ENCODE assay signal across 8 cellular contexts in the genomic region with DNA sequence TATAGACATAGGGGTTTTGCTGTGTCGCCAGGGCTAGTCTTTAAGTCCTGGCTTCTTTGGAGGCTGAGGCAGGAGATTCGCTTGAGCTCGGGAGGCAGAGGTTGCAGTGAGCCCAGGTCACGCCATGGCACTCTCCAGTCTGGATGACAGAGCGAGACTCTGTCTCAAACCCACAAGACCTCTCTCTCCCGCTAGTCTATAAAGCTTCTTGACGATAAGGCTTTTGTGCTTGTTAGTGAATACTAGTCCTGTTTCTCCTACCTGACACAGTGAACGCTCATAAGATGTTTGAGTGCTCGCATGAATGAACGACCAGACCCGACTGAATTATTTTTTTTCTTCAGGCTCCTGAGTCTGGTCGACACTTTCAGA. TPM values are rescaled to one million over a fixed set of nuclear protein-coding genes. Genes with fewer than 3 reads are reported as not detected.
DNase-seq lines count a peak whose midpoint lies in the region; ATAC-seq and TF ChIP-seq lines count a peak whose summit lies in the region.

No MANE protein-coding gene starts in this region.

- peaks cover 9% of the 10 kb centered on the region for H3K36me3 Mint-ChIP-seq in natural killer cell

- no peaks in the 10 kb centered on the region for H3K9me3 Mint-ChIP-seq in natural killer cell

- H3K79me2 ChIP-seq in OCI-LY3 (ENCODE audit: low read length): peaks cover 56% of the 10 kb centered on the region

- in situ Hi-C loops in HAP-1 (cut with MboI; ENCODE audit: low sequenced_read_pairs): no loop called here

- peaks cover 29% of the 10 kb centered on the region for H4K20me1 ChIP-seq in OCI-LY3 (ENCODE audit: insufficient read depth, low read length)

- H3K4me2 ChIP-seq in OCI-LY3 (ENCODE audit: low read length): peak overlapping the region; percentile 77

- DNase-seq in GM12865 (ENCODE audit: low read depth) (no peak), HAP-1 (ENCODE audit: low spot score in 2 of 2) (peak in 1 of 2 experiments; percentile 36), coronary artery (ENCODE audit: low spot score) (no peak), natural killer cell (no peak), NCI-H2196 treated with DMSO at 0.1 percent for 48 hours (lab: John Stamatoyannopoulos, UW; ENCODE audit: unreplicated experiment) (no peak), GM20000 (ENCODE audit: low spot score) (no peak), NCI-H1436 treated with DMSO at 0.1 percent for 48 hours (lab: John Stamatoyannopoulos, UW) (no peak)

- TF ChIP-seq CTCF in GM12865 (IDR thresholded peaks at IDR 0.05; ENCODE audit: insufficient read depth, low read depth, low read length, missing control alignments): no peak
- no peak for TF ChIP-seq CTCF in OCI-LY3 (IDR thresholded peaks at IDR 0.05; ENCODE audit: low read depth, low read length)
- no peak for TF ChIP-seq CTCF in coronary artery (IDR thresholded peaks at IDR 0.05)
- TF ChIP-seq CTCF in natural killer cell (IDR thresholded peaks at IDR 0.05): no peak
- TF ChIP-seq CTCF in GM20000 (IDR thresholded peaks at IDR 0.05; ENCODE audit: extremely low read depth, missing control alignments): no peak

- peak; percentile 0 to 5 (median 5) for ATAC-seq in natural killer cell

- H3K4me3 ChIP-seq in GM12865 (ENCODE audit: low read depth, low read length): peak overlapping the region; percentile 87
- peak overlapping the region; percentile 84 for H3K4me3 ChIP-seq in HAP-1
- peak overlapping the region; percentile 99 for H3K4me3 ChIP-seq in OCI-LY3 (ENCODE audit: low read length)
- peak overlapping the region; percentile 99 for H3K4me3 ChIP-seq in coronary artery

- peak overlapping the region; percentile 94 for H3K9ac ChIP-seq in OCI-LY3 (ENCODE audit: low read length)

- peak overlapping the region; percentile 99 for H3K4me3 Mint-ChIP-seq in natural killer cell

- H3K36me3 ChIP-seq in HAP-1 (replicated peaks) (peaks cover 32% of the 10 kb centered on the region), OCI-LY3 (replicated peaks; ENCODE audit: low read depth, low read length) (peaks cover 28% of the 10 kb centered on the region)

- H3K27ac Mint-ChIP-seq in natural killer cell: peak overlapping the region; percentile 99

- no peaks in the 10 kb centered on the region for H3K27me3 ChIP-seq in HAP-1 (ENCODE audit: low read depth)
- no peaks in the 10 kb centered on the region for H3K27me3 ChIP-seq in OCI-LY3 (ENCODE audit: low read depth, low read length)

- intact Hi-C loops in natural killer cell (cut with micrococcal nuclease): loop anchor here (1.0 to 5.0 kb wide), 4 partner anchors 54 to 452 kb away; a partner anchor contains a TSS

- H3K27ac ChIP-seq in OCI-LY3 (ENCODE audit: low read length) (peak overlapping the region; percentile 72), coronary artery (peak overlapping the region; percentile 57 to 97)

- H3K4me1 ChIP-seq in HAP-1: peaks cover 11% of the 10 kb centered on the region
- peaks cover 21% of the 10 kb centered on the region for H3K4me1 ChIP-seq in OCI-LY3 (ENCODE audit: low read length)

- H3K4me1 Mint-ChIP-seq in natural killer cell: peaks cover 31 to 38% of the 10 kb centered on the region in 2 donors

- peak overlapping the region; percentile 57 for H2AFZ ChIP-seq in OCI-LY3 (ENCODE audit: low read depth, low read length)

- H3K27me3 Mint-ChIP-seq in natural killer cell (ENCODE audit: low read depth in 2 of 2): no peaks in the 10 kb centered on the region

- H3K9me3 ChIP-seq in HAP-1 (no peaks in the 10 kb centered on the region), OCI-LY3 (ENCODE audit: insufficient read depth, low read length) (no peaks in the 10 kb centered on the region)

RNA-seq across cellular contexts. Expression of a gene that starts 0.6 kb away (rescaled TPM):
- 10 to 100 TPM; 59.0 to 62.1 (median 59.8) TPM for total RNA-seq in natural killer cell

RNA-seq across cellular contexts. Expression of a gene that starts 33.2 kb away (rescaled TPM):
- 1 to 10 TPM; 3.5 to 4.4 (median 4.0) TPM for total RNA-seq in natural killer cell

RNA-seq across cellular contexts. Expression of a gene that starts 54.3 kb away (rescaled TPM):
- 10 to 100 TPM; 28.3 to 33.1 (median 31.9) TPM for total RNA-seq in natural killer cell
